In the genomic region with DNA sequence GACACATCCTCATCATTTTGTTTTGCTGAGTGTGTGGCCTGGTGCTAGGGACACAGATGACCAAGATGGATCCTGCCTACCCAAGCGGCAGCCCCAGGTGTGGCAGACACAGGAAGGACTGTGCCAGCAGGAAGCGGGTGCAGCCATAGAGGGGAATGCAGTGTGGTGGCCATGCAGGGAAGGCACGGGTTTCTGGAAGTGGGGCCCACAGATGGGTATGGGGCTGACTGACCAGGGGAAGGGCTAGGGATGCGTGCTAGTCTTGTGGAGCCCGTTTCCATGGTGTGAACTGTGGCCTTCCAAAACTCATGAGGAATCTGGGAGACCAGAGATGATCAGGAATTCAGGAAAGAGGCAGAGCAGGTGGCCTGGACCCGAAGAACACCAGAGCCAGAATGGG, we compare ENCODE assay signal across 25 cellular contexts. TPM values are rescaled to one million over a fixed set of nuclear protein-coding genes. Genes with fewer than 3 reads are reported as not detected.
DNase-seq lines count a peak whose midpoint lies in the region; ATAC-seq and TF ChIP-seq lines count a peak whose summit lies in the region.
"Had no signal": no experiment of that assay in that cellular context is flagged by ENCODE, and none has a peak within 500 bp of the region (broad histone marks: within the 10 kb centered on the region; RNA-seq: fewer than 3 reads in every experiment).

No MANE protein-coding gene starts in this region.

- H3K4me3 ChIP-seq in parathyroid adenoma (ENCODE audit: low read depth, low read length), result no peak overlapping the region
- H3K4me3 ChIP-seq: BLaER1, SK-N-MC, thyroid gland had no signal

- H3K4me3 Mint-ChIP-seq in activated naive CD8-positive, alpha-beta T cell, result no peak overlapping the region
- no peak overlapping the region for H3K4me3 Mint-ChIP-seq in activated naive CD8-positive, alpha-beta T cell treated with anti-CD3 and anti-CD28 coated beads for 36 hours
- H3K4me3 Mint-ChIP-seq in T-cell (no peak overlapping the region), endothelial cell (ENCODE audit: unreplicated experiment) (peak overlapping the region; percentile 42)
- H3K4me3 Mint-ChIP-seq: activated CD8-positive, alpha-beta memory T cell treated with anti-CD3 and anti-CD28 coated beads, Interleukin-2, amount 10 ng/mL, durations not matched to agents 7 days and 5 days had no signal

- H3K4me2 ChIP-seq in parathyroid adenoma (ENCODE audit: low read length), result no peak overlapping the region
- H3K4me2 ChIP-seq: BLaER1 had no signal

- H3K27me3 ChIP-seq in parathyroid adenoma (ENCODE audit: control insufficient read depth, insufficient read depth, low read length), result no peaks in the 10 kb centered on the region
- H3K27me3 ChIP-seq: BLaER1, thyroid gland had no signal

- H3K9me3 ChIP-seq in parathyroid adenoma (ENCODE audit: control insufficient read depth, low read length), result no peaks in the 10 kb centered on the region
- H3K9me3 ChIP-seq: BLaER1, thyroid gland had no signal

- H3K36me3 ChIP-seq in parathyroid adenoma (ENCODE audit: control insufficient read depth, insufficient read depth, low read length), result no peaks in the 10 kb centered on the region

- peaks cover 43% of the 10 kb centered on the region for H3K4me1 ChIP-seq in parathyroid adenoma

- H3K4me1 Mint-ChIP-seq in activated naive CD8-positive, alpha-beta T cell (ENCODE audit: low read depth), result no peaks in the 10 kb centered on the region
- H3K4me1 Mint-ChIP-seq in activated naive CD8-positive, alpha-beta T cell treated with anti-CD3 and anti-CD28 coated beads for 36 hours, result peaks cover 6% of the 10 kb centered on the region
- no peaks in the 10 kb centered on the region for H3K4me1 Mint-ChIP-seq in T-cell
- H3K4me1 Mint-ChIP-seq in endothelial cell (ENCODE audit: unreplicated experiment), result peaks cover 15% of the 10 kb centered on the region
- H3K4me1 Mint-ChIP-seq: activated CD8-positive, alpha-beta memory T cell treated with anti-CD3 and anti-CD28 coated beads, Interleukin-2, amount 10 ng/mL, durations not matched to agents 7 days and 5 days had no signal

- DNase-seq in activated naive CD8-positive, alpha-beta T cell treated with anti-CD3 and anti-CD28 coated beads for 36 hours, result no peak
- DNase-seq in T-cell (no peak), endothelial cell (ENCODE audit: low spot score) (no peak), NCI-H774 (lab: John Stamatoyannopoulos, UW) (no peak)
- no peak for DNase-seq in stimulated activated CD4-positive, alpha-beta T cell treated with anti-CD3 and anti-CD28 coated beads, Interleukin-15, amount 100 ng/mL, for 24 hours
- DNase-seq: ACHN; activated CD4-positive, alpha-beta T cell treated with anti-CD3 and anti-CD28 coated beads for 48 hours; activated CD8-positive, alpha-beta memory T cell treated with anti-CD3 and anti-CD28 coated beads, Interleukin-2, amount 10 ng/mL, durations not matched to agents 7 days and 5 days; amygdala; cortex of kidney; IMR-90; NCI-H1105; NCI-H2029; NCI-H226; NCI-H748 treated with DMSO at 0.1 percent for 48 hours; retina; stimulated activated CD4-positive, alpha-beta T cell treated with anti-CD3 and anti-CD28 coated beads, Interleukin-2, amount 100 ng/mL, for 48 hours; stimulated activated naive CD4-positive, alpha-beta T cell; T-helper 2 cell; thyroid gland had no signal

- peak overlapping the region; percentile 92 for H3K27ac ChIP-seq in parathyroid adenoma
- H3K27ac ChIP-seq: BLaER1, SK-N-MC had no signal

- H3K27ac Mint-ChIP-seq in activated naive CD8-positive, alpha-beta T cell, result peak overlapping the region; percentile 46
- no peak overlapping the region for H3K27ac Mint-ChIP-seq in activated naive CD8-positive, alpha-beta T cell treated with anti-CD3 and anti-CD28 coated beads for 36 hours
- peak overlapping the region; percentile 59 to 70 for H3K27ac Mint-ChIP-seq in T-cell
- no peak overlapping the region for H3K27ac Mint-ChIP-seq in endothelial cell (ENCODE audit: unreplicated experiment)
- H3K27ac Mint-ChIP-seq: activated CD8-positive, alpha-beta memory T cell treated with anti-CD3 and anti-CD28 coated beads, Interleukin-2, amount 10 ng/mL, durations not matched to agents 7 days and 5 days had no signal

- no peak overlapping the region for H2AFZ ChIP-seq in parathyroid adenoma

- H3K79me2 ChIP-seq in parathyroid adenoma, result no peaks in the 10 kb centered on the region

- no peaks in the 10 kb centered on the region for H3K27me3 Mint-ChIP-seq in activated naive CD8-positive, alpha-beta T cell
- H3K27me3 Mint-ChIP-seq in activated naive CD8-positive, alpha-beta T cell treated with anti-CD3 and anti-CD28 coated beads for 36 hours, result no peaks in the 10 kb centered on the region
- no peaks in the 10 kb centered on the region for H3K27me3 Mint-ChIP-seq in T-cell
- H3K27me3 Mint-ChIP-seq in endothelial cell (ENCODE audit: unreplicated experiment), result peaks cover 4% of the 10 kb centered on the region
- H3K27me3 Mint-ChIP-seq: activated CD8-positive, alpha-beta memory T cell treated with anti-CD3 and anti-CD28 coated beads, Interleukin-2, amount 10 ng/mL, durations not matched to agents 7 days and 5 days had no signal

- TF ChIP-seq CTCF in endothelial cell (IDR thresholded peaks at IDR 0.05; ENCODE audit: unreplicated experiment) (no peak), parathyroid adenoma (IDR thresholded peaks at IDR 0.05) (no peak)

- CTCF ChIA-PET in T-cell (lab: Charles Lee), result no interaction called here

- no peaks in the 10 kb centered on the region for H3K9me3 Mint-ChIP-seq in activated naive CD8-positive, alpha-beta T cell (ENCODE audit: low read depth)
- no peaks in the 10 kb centered on the region for H3K9me3 Mint-ChIP-seq in activated naive CD8-positive, alpha-beta T cell treated with anti-CD3 and anti-CD28 coated beads for 36 hours
- H3K9me3 Mint-ChIP-seq in T-cell, result no peaks in the 10 kb centered on the region
- H3K9me3 Mint-ChIP-seq in endothelial cell (ENCODE audit: unreplicated experiment), result no peaks in the 10 kb centered on the region

- no peaks in the 10 kb centered on the region for H3K36me3 Mint-ChIP-seq in activated naive CD8-positive, alpha-beta T cell
- H3K36me3 Mint-ChIP-seq in activated naive CD8-positive, alpha-beta T cell treated with anti-CD3 and anti-CD28 coated beads for 36 hours, result no peaks in the 10 kb centered on the region
- H3K36me3 Mint-ChIP-seq in T-cell (peaks cover 16% of the 10 kb centered on the region), endothelial cell (ENCODE audit: low read depth, unreplicated experiment) (peaks cover 9% of the 10 kb centered on the region)

- POLR2A ChIA-PET in T-cell (lab: Charles Lee), result no interaction called here

- ATAC-seq in T-cell (replicated peaks in 1 of 4) (peak in 1 of 4 experiments; percentile 30), HG03175 (IDR thresholded peaks at IDR 0.05; ENCODE audit: unreplicated experiment) (no peak)
- ATAC-seq: activated CD8-positive, alpha-beta memory T cell treated with anti-CD3 and anti-CD28 coated beads, Interleukin-2, amount 10 ng/mL, durations not matched to agents 7 days and 5 days had no signal

- H3K9ac ChIP-seq in parathyroid adenoma, result no peak overlapping the region
- H3K9ac ChIP-seq: BLaER1 had no signal

RNA-seq across cellular contexts. Expression of a gene that starts 33.5 kb away (rescaled TPM):
- total RNA-seq in activated naive CD8-positive, alpha-beta T cell treated with anti-CD3 and anti-CD28 coated beads for 36 hours, result under 1 TPM; 0.60 to 0.72 TPM
- total RNA-seq in T-cell (10 to 100 TPM in 2 of 5 donors, 1 to 10 TPM in 3; 8.2 to 12.6 (median 9.9) TPM), endothelial cell (ENCODE audit: unreplicated experiment) (11.5 TPM)

RNA-seq across cellular contexts. Expression of a gene that starts 36.3 kb away (rescaled TPM):
- total RNA-seq in activated naive CD8-positive, alpha-beta T cell treated with anti-CD3 and anti-CD28 coated beads for 36 hours, result 10 to 100 TPM; 41.6 to 43.8 TPM
- 10 to 100 TPM; 72.0 to 82.5 (median 79.4) TPM for total RNA-seq in T-cell
- 31.9 TPM for total RNA-seq in endothelial cell (ENCODE audit: unreplicated experiment)

RNA-seq across cellular contexts. Expression of a gene that starts 60.0 kb away (rescaled TPM):
- total RNA-seq in activated naive CD8-positive, alpha-beta T cell treated with anti-CD3 and anti-CD28 coated beads for 36 hours, result 10 to 100 TPM; 52.6 to 53.8 TPM
- 10 to 100 TPM; 22.1 to 55.4 (median 50.2) TPM for total RNA-seq in T-cell
- 32.4 TPM for total RNA-seq in endothelial cell (ENCODE audit: unreplicated experiment)

Comparison
In these comparisons a context has a peak if more than half of its experiments do, and no peak if none do; other contexts are left out.
1. H3K27ac Mint-ChIP-seq: peak in activated naive CD8-positive, alpha-beta T cell (single experiment) and T-cell (2 of 2); none in activated naive CD8-positive, alpha-beta T cell treated with anti-CD3 and anti-CD28 coated beads for 36 hours (single experiment) and endothelial cell (single experiment).